Comparison of ENCODE assay signal across 8 cellular contexts in the genomic region with DNA sequence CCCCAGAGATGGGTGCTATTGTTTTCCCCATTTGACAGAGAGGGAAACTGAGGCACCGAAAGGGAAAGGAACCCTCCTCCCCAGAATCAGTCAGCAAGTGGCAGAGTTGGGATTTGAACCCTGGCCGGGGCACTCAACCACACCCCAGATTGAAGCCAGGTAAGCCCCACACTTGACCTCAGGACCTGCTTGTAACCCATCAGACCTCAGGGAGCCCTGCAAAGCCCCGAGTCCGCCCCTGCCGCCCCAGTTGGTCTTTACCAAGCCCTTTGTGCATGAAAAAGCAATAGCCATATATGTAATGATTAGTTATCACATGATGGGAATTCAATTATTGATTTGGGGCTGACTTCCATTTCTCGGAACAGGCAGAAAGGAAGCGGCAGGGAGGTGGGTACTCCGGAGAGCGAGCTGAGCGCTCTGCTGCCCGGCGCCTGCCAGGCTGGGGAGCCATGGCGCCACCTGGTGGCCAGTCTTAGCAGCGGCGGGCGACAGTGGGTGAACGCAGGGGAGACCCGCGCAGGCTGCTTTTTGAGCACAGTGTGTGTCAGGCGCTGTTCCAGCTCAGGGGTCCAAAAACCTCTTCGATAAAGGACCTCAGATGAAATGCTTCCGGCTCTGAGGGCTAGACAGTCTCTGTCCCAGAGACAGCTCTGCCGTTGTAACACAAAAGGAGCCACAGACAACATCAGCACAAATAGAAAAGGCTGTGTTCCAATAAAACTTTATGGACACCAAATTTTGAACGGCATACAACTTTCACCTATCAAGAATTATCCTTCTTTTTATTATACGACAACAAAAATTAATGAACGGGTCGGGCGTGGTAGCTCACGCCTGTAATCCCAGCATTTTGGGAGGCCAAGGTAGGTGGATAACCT.
A peak's percentile ranks its signal among the peaks of the same experiment; 100 is the strongest.
DNase-seq lines count a peak whose midpoint lies in the region; ATAC-seq and TF ChIP-seq lines count a peak whose summit lies in the region.

No MANE protein-coding gene starts in this region.

- no peaks in the 10 kb centered on the region for H3K9me3 ChIP-seq in Panc1 (ENCODE audit: control insufficient read depth, insufficient read depth, low read depth, low read length)

- H3K9me3 Mint-ChIP-seq in neural crest cell = no peaks in the 10 kb centered on the region
- H3K9me3 Mint-ChIP-seq in stimulated activated naive CD8-positive, alpha-beta T cell treated with anti-CD3 and anti-CD28 coated beads, Interleukin-15, amount 100 ng/mL, for 72 hours = no peaks in the 10 kb centered on the region

- CTCF ChIA-PET in HEK293T (lab: Yijun Ruan, JAX) (interaction anchor here (0.6 to 1.5 kb wide), 4 partner anchors 11 to 313 kb away, joined by 3 to 8 read pairs (median 4); no protein-coding TSS in a partner anchor), Panc1 (lab: Charles Lee) (interaction anchor here (0.7 to 1.5 kb wide), 3 partner anchors 12 to 313 kb away, joined by 3 to 4 read pairs (median 3); no protein-coding TSS in a partner anchor)

- H3K4me1 Mint-ChIP-seq in neural crest cell = no peaks in the 10 kb centered on the region
- no peaks in the 10 kb centered on the region for H3K4me1 Mint-ChIP-seq in stimulated activated naive CD8-positive, alpha-beta T cell treated with anti-CD3 and anti-CD28 coated beads, Interleukin-15, amount 100 ng/mL, for 72 hours

- H3K36me3 ChIP-seq in Panc1 (ENCODE audit: control insufficient read depth, insufficient read depth, low read length) = no peaks in the 10 kb centered on the region

- intact Hi-C loops in Panc1 (cut with micrococcal nuclease; ENCODE audit: unreplicated experiment) = loop anchor here (2.0 kb wide), 1 partner anchor 312 kb away; no protein-coding TSS in a partner anchor

- no peak overlapping the region for H3K4me3 Mint-ChIP-seq in neural crest cell
- H3K4me3 Mint-ChIP-seq in stimulated activated naive CD8-positive, alpha-beta T cell treated with anti-CD3 and anti-CD28 coated beads, Interleukin-15, amount 100 ng/mL, for 72 hours = no peak overlapping the region

- H3K27ac ChIP-seq in Panc1 (ENCODE audit: low read length) = no peak overlapping the region

- H3K27ac Mint-ChIP-seq in neural crest cell (ENCODE audit: unreplicated experiment) = no peak overlapping the region
- H3K27ac Mint-ChIP-seq in stimulated activated naive CD8-positive, alpha-beta T cell treated with anti-CD3 and anti-CD28 coated beads, Interleukin-15, amount 100 ng/mL, for 72 hours = no peak overlapping the region

- DNase-seq in CD1c-positive myeloid dendritic cell (ENCODE audit: extremely low spot score) (peak; percentile 79), HEK293T (ENCODE audit: extremely low spot score) (peak; percentile 88), Panc1 (ENCODE audit: low read depth, low spot score) (peak; percentile 30), fibroblast of mammary gland (ENCODE audit: low read depth) (peak; percentile 44), neural crest cell (ENCODE audit: low read depth, low spot score) (peak; percentile 93)
- peak; percentile 90 to 91 for DNase-seq in activated T-cell treated with anti-CD3 and anti-CD28 coated beads, Interleukin-2, amount 50 U/mL, for 48 hours
- DNase-seq in stimulated activated naive CD8-positive, alpha-beta T cell treated with anti-CD3 and anti-CD28 coated beads, Interleukin-15, amount 100 ng/mL, for 72 hours = peak; percentile 83 to 84

- in situ Hi-C loops in Panc1 (cut with HindIII; ENCODE audit: low pct_unique_long_range_greater_than_20kb, low sequenced_read_pairs) = no loop called here

- H3K4me1 ChIP-seq in Panc1 (ENCODE audit: control insufficient read depth, insufficient read depth, low read length) = no peaks in the 10 kb centered on the region

- H3K36me3 Mint-ChIP-seq in neural crest cell (ENCODE audit: low read depth) = no peaks in the 10 kb centered on the region

- TF ChIP-seq CTCF in Panc1 (IDR thresholded peaks at IDR 0.05) (peak; percentile 94), fibroblast of mammary gland (conservative IDR thresholded peaks at IDR 0.05; ENCODE audit: control insufficient read depth, insufficient read depth, low read depth, low read length) (peak; percentile 85), neural crest cell (conservative IDR thresholded peaks at IDR 0.05) (peak; percentile 97)

- no TSS peak for BruUV-seq in Panc1 (replicated peaks; lab: Mats Ljungman, UMichigan)

- H3K27me3 Mint-ChIP-seq in neural crest cell (ENCODE audit: low read depth) = peaks cover 17% of the 10 kb centered on the region
- H3K27me3 Mint-ChIP-seq in stimulated activated naive CD8-positive, alpha-beta T cell treated with anti-CD3 and anti-CD28 coated beads, Interleukin-15, amount 100 ng/mL, for 72 hours = peaks cover 20% of the 10 kb centered on the region

- POLR2A ChIA-PET in HEK293T (lab: Yijun Ruan, JAX) (no interaction called here), Panc1 (lab: Charles Lee) (no interaction called here)

- H3K27me3 ChIP-seq in Panc1 (ENCODE audit: control insufficient read depth, insufficient read depth, low read length) = no peaks in the 10 kb centered on the region

- H3K4me3 ChIP-seq in Panc1 (ENCODE audit: low read depth in 2 of 2, low read length in 2 of 2) (peak overlapping the region in 1 of 2 experiments; percentile 26; a peak in 1 of 4 replicates), fibroblast of mammary gland (ENCODE audit: control insufficient read depth, low read depth, low read length) (no peak overlapping the region)

- ATAC-seq in Panc1 = peak; percentile 99
- ATAC-seq in stimulated activated naive CD8-positive, alpha-beta T cell treated with anti-CD3 and anti-CD28 coated beads, Interleukin-15, amount 100 ng/mL, for 72 hours = peak; percentile 94
- no peak for ATAC-seq in HG02642 (IDR thresholded peaks at IDR 0.05; ENCODE audit: poor library complexity, unreplicated experiment)

TF ChIP-seq in HEK293T, 16 proteins besides CTCF, POLR2A, EP300 and RAD21:
- no peak for TF ChIP-seq FOXK2 (IDR thresholded peaks at IDR 0.05)
- TF ChIP-seq ZNF384 (IDR thresholded peaks at IDR 0.05) = no peak
- no peak for TF ChIP-seq CTBP1 (IDR thresholded peaks at IDR 0.05; ENCODE audit: borderline replicate concordance)
- no peak for TF ChIP-seq FOXM1 (IDR thresholded peaks at IDR 0.05; ENCODE audit: borderline replicate concordance)
- TF ChIP-seq, protein P1, sequence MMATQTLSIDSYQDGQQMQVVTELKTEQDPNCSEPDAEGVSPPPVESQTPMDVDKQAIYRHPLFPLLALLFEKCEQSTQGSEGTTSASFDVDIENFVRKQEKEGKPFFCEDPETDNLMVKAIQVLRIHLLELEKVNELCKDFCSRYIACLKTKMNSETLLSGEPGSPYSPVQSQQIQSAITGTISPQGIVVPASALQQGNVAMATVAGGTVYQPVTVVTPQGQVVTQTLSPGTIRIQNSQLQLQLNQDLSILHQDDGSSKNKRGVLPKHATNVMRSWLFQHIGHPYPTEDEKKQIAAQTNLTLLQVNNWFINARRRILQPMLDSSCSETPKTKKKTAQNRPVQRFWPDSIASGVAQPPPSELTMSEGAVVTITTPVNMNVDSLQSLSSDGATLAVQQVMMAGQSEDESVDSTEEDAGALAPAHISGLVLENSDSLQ (IDR thresholded peaks at IDR 0.05) = no peak
- no peak for TF ChIP-seq ARNT (IDR thresholded peaks at IDR 0.05)
- no peak for TF ChIP-seq SUZ12 (IDR thresholded peaks at IDR 0.05)
- TF ChIP-seq L3MBTL2 (conservative IDR thresholded peaks at IDR 0.05) = no peak
- no peak for TF ChIP-seq TARDBP (IDR thresholded peaks at IDR 0.05)
- no peak for TF ChIP-seq BHLHE40 (IDR thresholded peaks at IDR 0.05; ENCODE audit: borderline replicate concordance)
- no peak for TF ChIP-seq HDGF (IDR thresholded peaks at IDR 0.05; ENCODE audit: borderline replicate concordance)
- TF ChIP-seq FOXA1 (IDR thresholded peaks at IDR 0.05) = no peak
- TF ChIP-seq NFRKB (IDR thresholded peaks at IDR 0.05) = no peak
- no peak for TF ChIP-seq SP1 (IDR thresholded peaks at IDR 0.05)
- no peak for TF ChIP-seq LEF1 (IDR thresholded peaks at IDR 0.05; ENCODE audit: borderline replicate concordance)
- no peak for TF ChIP-seq ELF4 (IDR thresholded peaks at IDR 0.05)

Comparison
In these comparisons a context has a peak if more than half of its experiments do, and no peak if none do; other contexts are left out.
1. DNase-seq: peak in every context shown above with its lines; median percentile 93 in neural crest cell; 90 in activated T-cell treated with anti-CD3 and anti-CD28 coated beads, Interleukin-2, amount 50 U/mL, for 48 hours; 88 in HEK293T; 84 in stimulated activated naive CD8-positive, alpha-beta T cell treated with anti-CD3 and anti-CD28 coated beads, Interleukin-15, amount 100 ng/mL, for 72 hours; 79 in CD1c-positive myeloid dendritic cell; 44 in fibroblast of mammary gland; 30 in Panc1.